10 cellular contexts compared by ENCODE assay signal in genomic region chr5:132445640-132445923, GRCh38. TPM values are rescaled to one million over a fixed set of nuclear protein-coding genes. Genes with fewer than 3 reads are reported as not detected.
DNase-seq lines count a peak whose midpoint lies in the region; ATAC-seq and TF ChIP-seq lines count a peak whose summit lies in the region.
"Had no signal": no experiment of that assay in that cellular context is flagged by ENCODE, and none has a peak within 500 bp of the region (broad histone marks: within the 10 kb centered on the region; RNA-seq: fewer than 3 reads in every experiment).

No MANE protein-coding gene starts in this region.

- peak overlapping the region; percentile 57 for H2AFZ ChIP-seq in mammary epithelial cell (ENCODE audit: low read depth, low read length)

- dilution Hi-C loops in mammary epithelial cell (cut with HindIII; ENCODE audit: low sequenced_read_pairs): loop anchor here (5.0 kb wide), 1 partner anchor 33 kb away; no protein-coding TSS in a partner anchor

- in situ Hi-C loops in mammary epithelial cell (cut with MboI; ENCODE audit: low sequenced_read_pairs in 2 of 2): no loop called here

- H3K4me2 ChIP-seq in mammary epithelial cell (ENCODE audit: insufficient read depth, low read depth, low read length): peak overlapping the region; percentile 46
- no peak overlapping the region for H3K4me2 ChIP-seq in mesendoderm (ENCODE audit: low read length)

- H3K27ac ChIP-seq in HEK293 (ENCODE audit: extremely low read depth, low read depth, low read length) (no peak overlapping the region), mammary epithelial cell (ENCODE audit: insufficient read depth, low read depth, low read length) (peak overlapping the region; percentile 69), mesendoderm (ENCODE audit: low read depth, low read length) (no peak overlapping the region), suprapubic skin (peak overlapping the region; percentile 20)

- H3K4ac ChIP-seq in mesendoderm (ENCODE audit: low read depth, low read length): peak overlapping the region; percentile 18

- H3K79me2 ChIP-seq in mammary epithelial cell (ENCODE audit: insufficient read depth, low read length): no peaks in the 10 kb centered on the region
- H3K79me2 ChIP-seq in mesendoderm (ENCODE audit: control insufficient read depth, insufficient read depth, low read length): no peaks in the 10 kb centered on the region

- POLR2A ChIA-PET in HEK293 (lab: Yijun Ruan, JAX): no interaction called here

- H2BK5ac ChIP-seq in mesendoderm (ENCODE audit: low read length): no peak overlapping the region

- no peak overlapping the region for H2AK5ac ChIP-seq in mesendoderm (ENCODE audit: low read length)

- CTCF ChIA-PET in HEK293 (lab: Yijun Ruan, JAX): no interaction called here
- CTCF ChIA-PET in mammary epithelial cell (lab: Charles Lee; ENCODE audit: low non-redundant PET): no interaction called here

- WGBS in mammary epithelial cell (ENCODE audit: low coverage, missing lambda C conversion rate): 12% methylated on average over 4 of the region's 4 CpGs
- no CpG with 5 or more reads among the region's 4 CpGs for WGBS in mesendoderm (ENCODE audit: extremely low coverage, insufficient coverage, low lambda C conversion rate)
- WGBS in suprapubic skin: 56% methylated on average over 2 of the region's 4 CpGs

- no peak overlapping the region for H2BK120ac ChIP-seq in mesendoderm (ENCODE audit: low read depth, low read length)

- H3K56ac ChIP-seq in mesendoderm (ENCODE audit: low read length): peak overlapping the region; percentile 11

- no peak for TF ChIP-seq POLR2A in suprapubic skin (IDR thresholded peaks at IDR 0.05)

- ATAC-seq in GM21717 (IDR thresholded peaks at IDR 0.05; ENCODE audit: unreplicated experiment) (no peak), GM19023 (IDR thresholded peaks at IDR 0.05; ENCODE audit: unreplicated experiment) (no peak)

- no TSS peak for BruUV-seq in mammary epithelial cell (replicated peaks; lab: Mats Ljungman, UMichigan)

- TF ChIP-seq EP300 in suprapubic skin (IDR thresholded peaks at IDR 0.05): no peak

- H3K36me3 ChIP-seq in HEK293 (ENCODE audit: control insufficient read depth in 2 of 2, insufficient read depth in 1 of 2, low read length in 2 of 2) (no peaks in the 10 kb centered on the region), mammary epithelial cell (ENCODE audit: insufficient read depth, low read length) (no peaks in the 10 kb centered on the region), mesendoderm (ENCODE audit: control insufficient read depth, insufficient read depth, low read length) (no peaks in the 10 kb centered on the region), suprapubic skin (no peaks in the 10 kb centered on the region)

- TF ChIP-seq CTCF in HEK293 (tag by site-specific recombination; IDR thresholded peaks at IDR 0.05): no peak
- TF ChIP-seq CTCF in mammary epithelial cell (conservative IDR thresholded peaks at IDR 0.05 in 1 of 2, IDR thresholded peaks at IDR 0.05 in 1 of 2; ENCODE audit: extremely low read depth in 1 of 2, insufficient read depth in 1 of 2, low read depth in 1 of 2, low read length in 2 of 2): no peak
- no peak for TF ChIP-seq CTCF in suprapubic skin (IDR thresholded peaks at IDR 0.05)

- DNase-seq in mammary epithelial cell (no peak), mesendoderm (peak; percentile 91), suprapubic skin (ENCODE audit: low spot score in 2 of 2) (no peak), glomerular visceral epithelial cell (ENCODE audit: extremely low spot score) (no peak), posterior vena cava (ENCODE audit: low spot score) (no peak)
- DNase-seq: NCI-H1930, NCI-H82 had no signal

- H3K79me1 ChIP-seq in mesendoderm (ENCODE audit: low read length): no peaks in the 10 kb centered on the region

- H3K9ac ChIP-seq in mammary epithelial cell (ENCODE audit: insufficient read depth, low read length) (peak overlapping the region; percentile 14), mesendoderm (ENCODE audit: low read length) (no peak overlapping the region)

- H3K4me3 ChIP-seq in HEK293 (ENCODE audit: low read depth, low read length) (no peak overlapping the region), mammary epithelial cell (replicated peaks in 1 of 3; ENCODE audit: insufficient read depth in 1 of 3, low read depth in 2 of 3, low read length in 3 of 3) (no peak overlapping the region), mesendoderm (ENCODE audit: low read length) (no peak overlapping the region), suprapubic skin (no peak overlapping the region)

- no peak overlapping the region for H4K8ac ChIP-seq in mesendoderm (ENCODE audit: low read depth, low read length)

- H3K9me3 ChIP-seq in HEK293 (ENCODE audit: control insufficient read depth, insufficient read depth, low read depth, low read length): no peaks in the 10 kb centered on the region
- H3K9me3 ChIP-seq in mammary epithelial cell (replicated peaks; ENCODE audit: insufficient read depth, low read length): no peaks in the 10 kb centered on the region
- H3K9me3 ChIP-seq in suprapubic skin: no peaks in the 10 kb centered on the region

- H3K23ac ChIP-seq in mesendoderm (ENCODE audit: low read length): no peak overlapping the region

- peak overlapping the region; percentile 71 for H3K18ac ChIP-seq in mesendoderm (ENCODE audit: low read length)

- intact Hi-C loops in mammary epithelial cell (cut with micrococcal nuclease): no loop called here
- intact Hi-C loops in posterior vena cava (cut with DNase I): loop anchor here in 1 of 2 donors (5.0 kb wide), 1 partner anchor 37 kb away; no protein-coding TSS in a partner anchor

- no peaks in the 10 kb centered on the region for H4K20me1 ChIP-seq in mammary epithelial cell (ENCODE audit: insufficient read depth, low read length)

- H3K27me3 ChIP-seq in mammary epithelial cell (ENCODE audit: insufficient read depth, low read length) (no peaks in the 10 kb centered on the region), mesendoderm (ENCODE audit: insufficient read depth, low read length, poor library complexity) (no peaks in the 10 kb centered on the region), suprapubic skin (no peaks in the 10 kb centered on the region)

- H2BK15ac ChIP-seq in mesendoderm (replicated peaks; ENCODE audit: low read depth): no peak overlapping the region

- H4K5ac ChIP-seq in mesendoderm (ENCODE audit: low read length): no peak overlapping the region

- H3K4me1 ChIP-seq in HEK293 (ENCODE audit: control insufficient read depth, insufficient read depth, low read length) (no peaks in the 10 kb centered on the region), mammary epithelial cell (ENCODE audit: insufficient read depth, low read length) (peaks cover 25% of the 10 kb centered on the region), mesendoderm (ENCODE audit: control insufficient read depth, low read depth, low read length) (peaks cover 6% of the 10 kb centered on the region), suprapubic skin (peaks cover 38% of the 10 kb centered on the region)

TF ChIP-seq in HEK293, 187 proteins besides CTCF, POLR2A, EP300 and RAD21:
- 0 out of 2 replicates have a peak, but pooled peaks have one; percentile 15 for TF ChIP-seq SCRT1 (tag by site-specific recombination; IDR thresholded peaks at IDR 0.05; ENCODE audit: borderline replicate concordance)
- TF ChIP-seq SCRT2 (tag by site-specific recombination; IDR thresholded peaks at IDR 0.05): peak; percentile 60
- no peak for TF ChIP-seq PRDM6 (tag by site-specific recombination; IDR thresholded peaks at IDR 0.05)
- TF ChIP-seq ZNF585B (tag by site-specific recombination; IDR thresholded peaks at IDR 0.05): no peak

RNA-seq across cellular contexts. Expression of gene IRF1, which starts 45.0 kb away (rescaled TPM):
- total RNA-seq in mammary epithelial cell (10 to 100 TPM in 1 of 2 donors, 1 to 10 TPM in 1; 5.3 to 14.9 TPM), suprapubic skin (10 to 100 TPM; 17.5 to 24.1 (median 20.1) TPM), posterior vena cava (10 to 100 TPM; 18.7 to 20.5 TPM)
- 9.0 TPM for polyA plus RNA-seq in mammary epithelial cell
- polyA minus RNA-seq in mammary epithelial cell: 24.6 TPM
- 4.5 TPM for polyA plus RNA-seq in mesendoderm (2013, experiment 1 of 2)
- 4.1 TPM for polyA plus RNA-seq in mesendoderm (2013, experiment 2 of 2)

Comparison
In these comparisons a context has a peak if more than half of its experiments do, and no peak if none do; other contexts are left out.
1. H3K27ac ChIP-seq: peak in mammary epithelial cell (single experiment) and suprapubic skin (single experiment); none in HEK293 (single experiment) and mesendoderm (single experiment).